In the genomic region with DNA sequence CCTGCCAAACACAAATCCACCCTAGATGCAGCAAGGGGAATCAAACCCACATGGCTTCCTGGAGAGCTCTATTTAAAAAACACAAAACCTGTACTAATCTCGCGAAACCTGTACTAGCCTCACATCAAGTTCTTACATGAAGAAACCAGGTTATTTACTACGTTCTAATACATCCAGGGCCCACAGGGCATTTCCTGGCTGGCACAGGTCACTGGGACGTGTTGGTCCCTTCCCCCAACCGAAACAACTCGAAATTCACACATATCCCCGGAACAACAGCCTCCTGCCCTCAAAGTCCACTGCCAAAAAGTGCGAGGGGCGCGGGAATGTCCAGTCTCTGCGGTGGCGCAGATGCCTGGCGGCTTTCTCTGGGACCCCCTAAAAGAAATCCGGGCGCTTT, we compare ENCODE assay signal across 9 cellular contexts. TPM values are rescaled to one million over a fixed set of nuclear protein-coding genes. Genes with fewer than 3 reads are reported as not detected.
DNase-seq lines count a peak whose midpoint lies in the region; ATAC-seq and TF ChIP-seq lines count a peak whose summit lies in the region.
"Had no signal": no experiment of that assay in that cellular context is flagged by ENCODE, and none has a peak within 500 bp of the region (broad histone marks: within the 10 kb centered on the region; RNA-seq: fewer than 3 reads in every experiment).

No MANE protein-coding gene starts in this region.

- H3K4me3 ChIP-seq in body of pancreas (peak overlapping the region; percentile 49 to 80), lower lobe of right lung (peak overlapping the region; percentile 63), transverse colon (peak overlapping the region; percentile 35 to 65 (median 59))

- H3K27me3 ChIP-seq in body of pancreas, result no peaks in the 10 kb centered on the region
- H3K27me3 ChIP-seq in lower lobe of right lung (ENCODE audit: low read depth), result peaks cover 23% of the 10 kb centered on the region
- H3K27me3 ChIP-seq in transverse colon, result peaks cover 18% of the 10 kb centered on the region

- peaks cover 11% of the 10 kb centered on the region for H3K4me1 ChIP-seq in body of pancreas
- H3K4me1 ChIP-seq in lower lobe of right lung, result peaks cover 17% of the 10 kb centered on the region
- H3K4me1 ChIP-seq in transverse colon, result peaks cover 8 to 41% (median 23%) of the 10 kb centered on the region in 4 donors

- H3K27ac ChIP-seq in body of pancreas (peak overlapping the region; percentile 3 to 76 (median 72)), lower lobe of right lung (peak overlapping the region; percentile 72), transverse colon (peak overlapping the region; percentile 76 to 90 (median 88)), caudate nucleus (ENCODE audit: low read depth, low read length) (no peak overlapping the region)

- peaks cover 94% of the 10 kb centered on the region for H3K27me3 Mint-ChIP-seq in activated naive CD4-positive, alpha-beta T cell treated with anti-CD3 and anti-CD28 coated beads, Interleukin-2, amount 10 ng/mL, durations not matched to agents 7 days and 5 days

- TF ChIP-seq EP300 in transverse colon (IDR thresholded peaks at IDR 0.05; ENCODE audit: low read depth), result no peak

- peak; percentile 49 for ATAC-seq in body of pancreas
- ATAC-seq in lower lobe of right lung, result peak; percentile 6 to 39

- H3K9me3 ChIP-seq in body of pancreas (no peaks in the 10 kb centered on the region), lower lobe of right lung (no peaks in the 10 kb centered on the region), transverse colon (no peaks in the 10 kb centered on the region)

- no peak for TF ChIP-seq CTCF in body of pancreas (IDR thresholded peaks at IDR 0.05)
- no peak for TF ChIP-seq CTCF in lower lobe of right lung (IDR thresholded peaks at IDR 0.05)
- no peak for TF ChIP-seq CTCF in transverse colon (IDR thresholded peaks at IDR 0.05)

- CTCF ChIA-PET in activated naive CD4-positive, alpha-beta T cell treated with anti-CD3 and anti-CD28 coated beads, Interleukin-2, amount 10 ng/mL, durations not matched to agents 7 days and 5 days (lab: Charles Lee), result interaction anchor here (0.8 kb wide), 2 partner anchors 65 to 107 kb away, joined by 3 read pairs; no protein-coding TSS in a partner anchor

- in situ Hi-C loops in transverse colon (cut with MboI; ENCODE audit: low pct_ligation_motif_present in 1 of 4, low pct_unique_long_range_greater_than_20kb in 1 of 4, low sequenced_read_pairs in 3 of 4), result no loop called here

- TF ChIP-seq POLR2A in body of pancreas (IDR thresholded peaks at IDR 0.05) (peak in 1 of 3 donors; percentile 26), transverse colon (IDR thresholded peaks at IDR 0.05) (no peak)

- 2 to 6% methylated on average over 15 of the region's 15 CpGs for WGBS in body of pancreas, 2 donors
- 21 to 24% methylated on average over 5 to 15 of the region's 15 CpGs for WGBS in transverse colon (ENCODE audit: low coverage in 1 of 2), 2 donors

- peaks cover 5% of the 10 kb centered on the region for H3K9me3 Mint-ChIP-seq in activated naive CD4-positive, alpha-beta T cell treated with anti-CD3 and anti-CD28 coated beads, Interleukin-2, amount 10 ng/mL, durations not matched to agents 7 days and 5 days

- peak overlapping the region; percentile 86 for H3K4me3 Mint-ChIP-seq in activated naive CD4-positive, alpha-beta T cell treated with anti-CD3 and anti-CD28 coated beads, Interleukin-2, amount 10 ng/mL, durations not matched to agents 7 days and 5 days

- peaks cover 17% of the 10 kb centered on the region for H3K36me3 Mint-ChIP-seq in activated naive CD4-positive, alpha-beta T cell treated with anti-CD3 and anti-CD28 coated beads, Interleukin-2, amount 10 ng/mL, durations not matched to agents 7 days and 5 days

- H3K4me1 Mint-ChIP-seq in activated naive CD4-positive, alpha-beta T cell treated with anti-CD3 and anti-CD28 coated beads, Interleukin-2, amount 10 ng/mL, durations not matched to agents 7 days and 5 days, result peaks cover 27% of the 10 kb centered on the region

- intact Hi-C loops in body of pancreas (cut with DNase I), result no loop called here
- intact Hi-C loops in lower lobe of right lung (cut with DNase I), result no loop called here
- intact Hi-C loops in transverse colon (cut with DNase I; ENCODE audit: low total_unique reads), result no loop called here

- DNase-seq in activated naive CD4-positive, alpha-beta T cell treated with anti-CD3 and anti-CD28 coated beads, Interleukin-2, amount 10 ng/mL, durations not matched to agents 7 days and 5 days, result no peak
- DNase-seq in activated naive CD4-positive, alpha-beta T cell treated with anti-CD3 and anti-CD28 coated beads, Interleukin-2, amount 50 U/mL, for 16 hours, result no peak
- DNase-seq in body of pancreas (peak in 3 of 4 donors; percentile 55 to 69 (median 59)), lower lobe of right lung (no peak), transverse colon (no peak), caudate nucleus (lab: John Stamatoyannopoulos, UW) (no peak), KG1 (lab: John Stamatoyannopoulos, UW) (no peak), NCI-H1694 (lab: John Stamatoyannopoulos, UW) (no peak)
- DNase-seq: T1000 had no signal

- no peak overlapping the region for H3K27ac Mint-ChIP-seq in activated naive CD4-positive, alpha-beta T cell treated with anti-CD3 and anti-CD28 coated beads, Interleukin-2, amount 10 ng/mL, durations not matched to agents 7 days and 5 days

- H3K36me3 ChIP-seq in body of pancreas (replicated peaks in 1 of 2; ENCODE audit: insufficient read depth in 1 of 2, low read depth in 2 of 2) (no peaks in the 10 kb centered on the region), lower lobe of right lung (no peaks in the 10 kb centered on the region), transverse colon (no peaks in the 10 kb centered on the region)

RNA-seq across cellular contexts. Expression of a gene that starts 1.0 kb away (rescaled TPM):
- total RNA-seq in body of pancreas, result 1 to 10 TPM; 6.2 to 6.3 TPM
- 28.7 TPM for total RNA-seq in lower lobe of right lung
- total RNA-seq in transverse colon, result 10 to 100 TPM; 41.6 to 64.6 (median 53.4) TPM

Comparison
In these comparisons a context has a peak if more than half of its experiments do, and no peak if none do; other contexts are left out.
1. DNase-seq: peak in body of pancreas (3 of 4); none in activated naive CD4-positive, alpha-beta T cell treated with anti-CD3 and anti-CD28 coated beads, Interleukin-2, amount 10 ng/mL, durations not matched to agents 7 days and 5 days (single experiment), activated naive CD4-positive, alpha-beta T cell treated with anti-CD3 and anti-CD28 coated beads, Interleukin-2, amount 50 U/mL, for 16 hours (single experiment), lower lobe of right lung (single experiment), transverse colon (single experiment), caudate nucleus (0 of 61), KG1 (single experiment) and NCI-H1694 (single experiment).
2. Peak in every context shown above with its lines, with median percentiles within 50 percentile points of each other: H3K4me3 ChIP-seq.